Comparison of ENCODE assay signal across 8 cellular contexts in genomic region chr3:10205461-10206165, GRCh38. TPM values are rescaled to one million over a fixed set of nuclear protein-coding genes. Genes with fewer than 3 reads are reported as not detected.
DNase-seq lines count a peak whose midpoint lies in the region; ATAC-seq, FAIRE-seq and TF ChIP-seq lines count a peak whose summit lies in the region.

No MANE protein-coding gene starts in this region.

- H3K9me3 Mint-ChIP-seq in glutamatergic neuron (ENCODE audit: unreplicated experiment), result no peaks in the 10 kb centered on the region

- H3K4me1 ChIP-seq in esophagus muscularis mucosa (peaks cover 0 to 26% (median 23%) of the 10 kb centered on the region in 4 donors), psoas muscle (peaks cover 31% of the 10 kb centered on the region)

- H3K4me3 Mint-ChIP-seq in glutamatergic neuron (ENCODE audit: unreplicated experiment), result no peak overlapping the region

- no peak for TF ChIP-seq CTCF in esophagus muscularis mucosa (IDR thresholded peaks at IDR 0.05)
- no peak for TF ChIP-seq CTCF in psoas muscle (IDR thresholded peaks at IDR 0.05)
- TF ChIP-seq CTCF in glutamatergic neuron (IDR thresholded peaks at IDR 0.05; ENCODE audit: partially characterized antibody, unreplicated experiment), result no peak

- no peaks in the 10 kb centered on the region for H3K27me3 Mint-ChIP-seq in glutamatergic neuron (ENCODE audit: unreplicated experiment)

- intact Hi-C loops in esophagus muscularis mucosa (cut with DNase I) (no loop called here), psoas muscle (cut with DNase I) (no loop called here)

- FAIRE-seq in RCC 7860 (lab: Jason Lieb, UNC), result peak; percentile 91

- H3K9me3 ChIP-seq in esophagus muscularis mucosa (no peaks in the 10 kb centered on the region), psoas muscle (no peaks in the 10 kb centered on the region)

- no peak overlapping the region for H3K4me3 ChIP-seq in esophagus muscularis mucosa
- H3K4me3 ChIP-seq in psoas muscle, result no peak overlapping the region

- DNase-seq in COLO829 (ENCODE audit: low spot score) (peak; percentile 51), RCC 7860 (ENCODE audit: low spot score) (peak; percentile 95), esophagus muscularis mucosa (ENCODE audit: extremely low spot score) (no peak), psoas muscle (peak; percentile 76 to 90), glutamatergic neuron (no peak), AML-193 (lab: John Stamatoyannopoulos, UW) (no peak), activated gamma-delta T cell (lab: John Stamatoyannopoulos, UW) (no peak)

- ATAC-seq in psoas muscle, result peak; percentile 93 to 95 (median 94)
- no peak for ATAC-seq in GM18867 (IDR thresholded peaks at IDR 0.05; ENCODE audit: unreplicated experiment)

- no peak overlapping the region for H3K27ac Mint-ChIP-seq in glutamatergic neuron (ENCODE audit: unreplicated experiment)

- TF ChIP-seq EP300 in esophagus muscularis mucosa (IDR thresholded peaks at IDR 0.05), result no peak

- peaks cover 3% of the 10 kb centered on the region for H3K4me1 Mint-ChIP-seq in glutamatergic neuron (ENCODE audit: low read depth, unreplicated experiment)

- WGBS in esophagus muscularis mucosa, result 69% methylated on average over 7 of the region's 7 CpGs
- WGBS in psoas muscle, 3 donors, result 50 to 80% (median 52%) methylated on average over 7 of the region's 7 CpGs

- H3K27me3 ChIP-seq in esophagus muscularis mucosa, result no peaks in the 10 kb centered on the region
- no peaks in the 10 kb centered on the region for H3K27me3 ChIP-seq in psoas muscle (ENCODE audit: insufficient read depth in 3 of 3, low read length in 2 of 3)

- H3K27ac ChIP-seq in esophagus muscularis mucosa (replicated peaks in 1 of 4) (peak overlapping the region; percentile 1 to 65 (median 56)), psoas muscle (peak overlapping the region; percentile 91)

- H3K36me3 ChIP-seq in esophagus muscularis mucosa, result peaks cover 0 to 21% (median 8%) of the 10 kb centered on the region in 4 donors
- H3K36me3 ChIP-seq in psoas muscle (ENCODE audit: insufficient read depth in 1 of 2, low read depth in 1 of 2), result peaks cover 0 to 53% of the 10 kb centered on the region in 2 donors

- no peak for TF ChIP-seq POLR2A in esophagus muscularis mucosa (IDR thresholded peaks at IDR 0.05; ENCODE audit: low read depth)

- H3K36me3 Mint-ChIP-seq in glutamatergic neuron (ENCODE audit: unreplicated experiment), result no peaks in the 10 kb centered on the region

RNA-seq across cellular contexts. Expression of gene IRAK2, which starts 40.9 kb away (rescaled TPM):
- total RNA-seq in esophagus muscularis mucosa (1 to 10 TPM; 2.5 to 3.2 (median 2.8) TPM), psoas muscle (10 to 100 TPM in 2 of 4 donors, 1 to 10 TPM in 2; 3.9 to 21.3 (median 12.8) TPM), glutamatergic neuron (ENCODE audit: unreplicated experiment) (0.20 TPM)
- polyA plus RNA-seq in psoas muscle, result 10 to 100 TPM in 1 of 3 donors, 1 to 10 TPM in 2; 5.9 to 11.7 (median 9.1) TPM

RNA-seq across cellular contexts. Expression of gene TATDN2, which starts 42.6 kb away (rescaled TPM):
- 10 to 100 TPM; 15.0 to 24.6 (median 16.7) TPM for total RNA-seq in esophagus muscularis mucosa
- total RNA-seq in psoas muscle, result 10 to 100 TPM; 16.3 to 22.7 (median 20.1) TPM
- 10 to 100 TPM in 2 of 3 donors, 1 to 10 TPM in 1; 9.6 to 22.1 (median 16.0) TPM for polyA plus RNA-seq in psoas muscle
- 24.7 TPM for total RNA-seq in glutamatergic neuron (ENCODE audit: unreplicated experiment)

Comparison
In these comparisons a context has a peak if more than half of its experiments do, and no peak if none do; other contexts are left out.
1. DNase-seq: peak in COLO829 (single experiment), RCC 7860 (single experiment) and psoas muscle (2 of 2); none in esophagus muscularis mucosa (single experiment), glutamatergic neuron (single experiment), AML-193 (0 of 2) and activated gamma-delta T cell (single experiment).